9 cellular contexts compared by ENCODE assay signal in genomic region chr17:47820023-47820789, GRCh38. TPM values are rescaled to one million over a fixed set of nuclear protein-coding genes. Genes with fewer than 3 reads are reported as not detected.
DNase-seq lines count a peak whose midpoint lies in the region; ATAC-seq and TF ChIP-seq lines count a peak whose summit lies in the region.
"Had no signal": no experiment of that assay in that cellular context is flagged by ENCODE, and none has a peak within 500 bp of the region (broad histone marks: within the 10 kb centered on the region; RNA-seq: fewer than 3 reads in every experiment).

No MANE protein-coding gene starts in this region.

- peak overlapping the region; percentile 99 for H3K4me2 ChIP-seq in DND-41 (ENCODE audit: insufficient read depth, low read length)

- no peak for TF ChIP-seq CTCF in DND-41 (IDR thresholded peaks at IDR 0.05; ENCODE audit: borderline replicate concordance, extremely low read depth, low read length, poor library complexity, severe bottlenecking)
- TF ChIP-seq CTCF in NB4 (IDR thresholded peaks at IDR 0.05; ENCODE audit: low read depth, low read length): no peak
- no peak for TF ChIP-seq CTCF in osteocyte (IDR thresholded peaks at IDR 0.05)

- no peaks in the 10 kb centered on the region for H3K9me3 Mint-ChIP-seq in osteocyte (ENCODE audit: unreplicated experiment)

- DNase-seq in DND-41 (no peak), NB4 (ENCODE audit: low read depth) (no peak), osteocyte (ENCODE audit: extremely low spot score, unreplicated experiment) (no peak), ecto neural progenitor cell (ENCODE audit: low spot score) (no peak), NCI-H524 treated with DMSO at 0.1 percent for 48 hours (lab: John Stamatoyannopoulos, UW) (no peak)
- no peak for DNase-seq in effector memory CD4-positive, alpha-beta T cell
- DNase-seq in stimulated activated CD8-positive, alpha-beta memory T cell treated with anti-CD3 and anti-CD28 coated beads, Interleukin-4, amount 100 ng/mL, for 48 hours: no peak
- DNase-seq: NCI-H526 had no signal

- peak overlapping the region; percentile 78 for H3K27ac ChIP-seq in DND-41 (ENCODE audit: low read length)
- H3K27ac ChIP-seq in effector memory CD4-positive, alpha-beta T cell (ENCODE audit: insufficient read depth, low read length, poor library complexity, severe bottlenecking): peak overlapping the region; percentile 44

- H3K9ac ChIP-seq in DND-41 (ENCODE audit: low read depth, low read length): peak overlapping the region; percentile 79

- peaks cover 23% of the 10 kb centered on the region for H3K4me1 Mint-ChIP-seq in osteocyte (ENCODE audit: unreplicated experiment)

- no peaks in the 10 kb centered on the region for H3K27me3 Mint-ChIP-seq in osteocyte (ENCODE audit: unreplicated experiment)

- peaks cover 57% of the 10 kb centered on the region for H3K36me3 ChIP-seq in DND-41 (ENCODE audit: insufficient read depth, low read length)
- H3K36me3 ChIP-seq in effector memory CD4-positive, alpha-beta T cell (ENCODE audit: control insufficient read depth, insufficient read depth, low read length): peaks cover 54% of the 10 kb centered on the region

- ATAC-seq in DND-41 (ENCODE audit: insufficient read depth, low read depth) (no peak), HG03378 (IDR thresholded peaks at IDR 0.05; ENCODE audit: unreplicated experiment) (no peak)

- peak overlapping the region; percentile 85 to 88; a peak in 3 of 4 replicates for H3K4me3 ChIP-seq in DND-41 (ENCODE audit: low read depth in 1 of 2, low read length in 2 of 2)
- H3K4me3 ChIP-seq in NB4 (ENCODE audit: low read depth, low read length): peak overlapping the region; percentile 87
- no peak overlapping the region for H3K4me3 ChIP-seq in effector memory CD4-positive, alpha-beta T cell (ENCODE audit: insufficient read depth, low read depth, low read length, poor library complexity, severe bottlenecking)

- peaks cover 15% of the 10 kb centered on the region for H3K36me3 Mint-ChIP-seq in osteocyte (ENCODE audit: unreplicated experiment)

- peak overlapping the region; percentile 98 for H3K4me3 Mint-ChIP-seq in osteocyte (ENCODE audit: unreplicated experiment)

- H3K4me1 ChIP-seq in DND-41 (ENCODE audit: insufficient read depth, low read length): peaks cover 24% of the 10 kb centered on the region
- peaks cover 18% of the 10 kb centered on the region for H3K4me1 ChIP-seq in effector memory CD4-positive, alpha-beta T cell (ENCODE audit: control insufficient read depth, insufficient read depth, low read length, poor library complexity, severe bottlenecking)

- no peaks in the 10 kb centered on the region for H3K9me3 ChIP-seq in DND-41 (ENCODE audit: insufficient read depth, low read length, severe bottlenecking)
- H3K9me3 ChIP-seq in effector memory CD4-positive, alpha-beta T cell (ENCODE audit: control insufficient read depth, low read length): no peaks in the 10 kb centered on the region

- H3K27me3 ChIP-seq in DND-41 (ENCODE audit: insufficient read depth, low read length, poor library complexity): no peaks in the 10 kb centered on the region
- no peaks in the 10 kb centered on the region for H3K27me3 ChIP-seq in effector memory CD4-positive, alpha-beta T cell (replicated peaks; ENCODE audit: control insufficient read depth, insufficient read depth, low read length, poor library complexity, severe bottlenecking)

- TF ChIP-seq POLR2A in NB4 (IDR thresholded peaks at IDR 0.05; ENCODE audit: extremely low read depth, insufficient read length): no peak

- no peak overlapping the region for H2AFZ ChIP-seq in DND-41 (ENCODE audit: low read depth, low read length)

- no peak overlapping the region for H3K27ac Mint-ChIP-seq in osteocyte (ENCODE audit: unreplicated experiment)

- peaks cover 19% of the 10 kb centered on the region for H3K79me2 ChIP-seq in DND-41 (ENCODE audit: insufficient read depth, low read length)

- H4K20me1 ChIP-seq in DND-41 (ENCODE audit: insufficient read depth, low read length): no peaks in the 10 kb centered on the region; the same call in 1 of the 2 replicates

RNA-seq across cellular contexts. Expression of gene OSBPL7, which starts 1.4 kb away (rescaled TPM):
- total RNA-seq in osteocyte: 16.8 and 18.0 TPM in 2 replicates

RNA-seq across cellular contexts. Expression of gene MRPL10, which starts 11.1 kb away (rescaled TPM):
- 41.0 and 41.8 TPM in 2 replicates for total RNA-seq in osteocyte

RNA-seq across cellular contexts. Expression of gene LRRC46, which starts 11.3 kb away (rescaled TPM):
- total RNA-seq in osteocyte: 0.54 and 0.84 TPM in 2 replicates

RNA-seq across cellular contexts. Expression of gene SCRN2, which starts 20.9 kb away (rescaled TPM):
- total RNA-seq in osteocyte: 25.4 and 25.6 TPM in 2 replicates

RNA-seq across cellular contexts. Expression of gene SP6, which starts 30.8 kb away (rescaled TPM):
- 0.16 TPM in 1 of 2 replicates, not detected in the other for total RNA-seq in osteocyte
